In genomic region chr9:14992516-14992915, GRCh38 we compare ENCODE assay signal across 1 cellular context.
TF ChIP-seq lines count a peak whose summit lies in the region.

No MANE protein-coding gene starts in this region.

TF ChIP-seq in HepG2, 621 proteins besides CTCF, POLR2A, EP300 and RAD21 (continued from another document):
- TF ChIP-seq DMTF1 (CRISPR knock-in tag; IDR thresholded peaks at IDR 0.05) = no peak
- no peak for TF ChIP-seq ZNF230 (CRISPR knock-in tag; IDR thresholded peaks at IDR 0.05)
- TF ChIP-seq GLI4 (CRISPR knock-in tag; IDR thresholded peaks at IDR 0.05; ENCODE audit: borderline replicate concordance) = no peak
- TF ChIP-seq GTF3A (CRISPR knock-in tag; conservative IDR thresholded peaks at IDR 0.05) = no peak
